Comparison of ENCODE assay signal across 7 cellular contexts in the genomic region with DNA sequence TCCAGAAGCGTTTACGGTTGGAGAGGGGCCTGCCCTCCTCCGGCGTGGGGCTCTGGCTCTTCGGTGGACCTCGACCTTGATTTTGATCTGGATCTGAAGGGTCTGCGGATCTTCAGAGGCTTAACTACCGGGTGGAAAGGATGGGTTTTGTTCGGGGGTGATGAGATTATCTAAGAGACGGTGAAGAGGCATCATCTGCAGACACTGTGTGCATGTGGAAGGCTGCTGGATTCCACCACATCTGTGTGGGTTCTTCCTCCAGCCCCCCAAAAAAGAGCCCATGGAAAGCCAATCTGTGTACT.
DNase-seq lines count a peak whose midpoint lies in the region; ATAC-seq and TF ChIP-seq lines count a peak whose summit lies in the region.

No MANE protein-coding gene starts in this region.

- DNase-seq in HL-60 (ENCODE audit: low read depth in 1 of 2, low spot score in 1 of 2) (no peak), NCI-H2081 (lab: John Stamatoyannopoulos, UW) (no peak)

- no peaks in the 10 kb centered on the region for H3K9me3 ChIP-seq in iPS-18c (ENCODE audit: control insufficient read depth, insufficient read depth, low read length)
- no peaks in the 10 kb centered on the region for H3K9me3 ChIP-seq in stomach smooth muscle (ENCODE audit: control insufficient read depth in 2 of 2, low read length in 2 of 2)

- peak overlapping the region; percentile 86 for H3K4me3 Mint-ChIP-seq in activated naive CD8-positive, alpha-beta T cell

- H3K27ac Mint-ChIP-seq in activated naive CD8-positive, alpha-beta T cell: peak overlapping the region; percentile 66

- peaks cover 8% of the 10 kb centered on the region for H3K4me1 ChIP-seq in stomach smooth muscle (ENCODE audit: control insufficient read depth, insufficient read depth, low read length)

- H3K9me3 Mint-ChIP-seq in activated naive CD8-positive, alpha-beta T cell (ENCODE audit: low read depth): no peaks in the 10 kb centered on the region

- H3K36me3 Mint-ChIP-seq in activated naive CD8-positive, alpha-beta T cell: no peaks in the 10 kb centered on the region

- peaks cover 7% of the 10 kb centered on the region for H3K4me1 Mint-ChIP-seq in activated naive CD8-positive, alpha-beta T cell (ENCODE audit: low read depth)

- H3K9ac ChIP-seq in stomach smooth muscle (ENCODE audit: low read length in 2 of 2): peak overlapping the region; percentile 64 to 68

- H3K36me3 ChIP-seq in stomach smooth muscle (ENCODE audit: control insufficient read depth in 2 of 2, insufficient read depth in 2 of 2, low read length in 2 of 2): peaks cover 0 to 4% of the 10 kb centered on the region in 2 donors

- ATAC-seq in HG03378 (IDR thresholded peaks at IDR 0.05; ENCODE audit: unreplicated experiment): no peak
- ATAC-seq in HG02678 (IDR thresholded peaks at IDR 0.05; ENCODE audit: unreplicated experiment): no peak

- TF ChIP-seq CTCF in HL-60 (IDR thresholded peaks at IDR 0.05; ENCODE audit: insufficient read depth, low read length): no peak

- H3K27ac ChIP-seq in HL-60 (replicated peaks) (no peak overlapping the region), stomach smooth muscle (ENCODE audit: low read length) (peak overlapping the region; percentile 37)

- H3K4me3 ChIP-seq in HL-60 (replicated peaks; ENCODE audit: insufficient read depth, low read length) (peak overlapping the region; percentile 69), iPS-18c (ENCODE audit: insufficient read depth, low read depth, low read length) (peak overlapping the region; percentile 76), stomach smooth muscle (ENCODE audit: low read length in 2 of 2) (peak overlapping the region; percentile 68 to 79)

- H3K27me3 ChIP-seq in HL-60 (ENCODE audit: insufficient read depth, poor library complexity, severe bottlenecking): no peaks in the 10 kb centered on the region
- no peaks in the 10 kb centered on the region for H3K27me3 ChIP-seq in stomach smooth muscle (ENCODE audit: control insufficient read depth in 1 of 2, insufficient read depth in 2 of 2, low read length in 2 of 2)

- H3K27me3 Mint-ChIP-seq in activated naive CD8-positive, alpha-beta T cell: no peaks in the 10 kb centered on the region
